1 cellular context compared by ENCODE assay signal in genomic region chr18:9849407-9849961, GRCh38.
TF ChIP-seq lines count a peak whose summit lies in the region.

No MANE protein-coding gene starts in this region.

TF ChIP-seq in K562, 482 proteins besides CTCF, POLR2A, EP300 and RAD21 (continued from another document and continues in another):
- TF ChIP-seq PBX2 (CRISPR knock-in tag; IDR thresholded peaks at IDR 0.05; ENCODE audit: low read depth) (no peak), PBX2 (tag; conservative IDR thresholded peaks at IDR 0.05; ENCODE audit: low read depth) (peak; percentile 42; the same call in 1 of the 2 replicates), ZNF584 (CRISPR knock-in tag; IDR thresholded peaks at IDR 0.05; ENCODE audit: low read depth) (no peak), RBFOX2 (IDR thresholded peaks at IDR 0.05; ENCODE audit: low read depth, low read length) (peak; percentile 36; the same call in 1 of the 2 replicates), CBX5 (IDR thresholded peaks at IDR 0.05; ENCODE audit: borderline replicate concordance, low read depth) (no peak), ZNF561 (CRISPR knock-in tag; conservative IDR thresholded peaks at IDR 0.05) (no peak), RUNX1 (IDR thresholded peaks at IDR 0.05; ENCODE audit: low read depth) (no peak), RBBP5 (IDR thresholded peaks at IDR 0.05; ENCODE audit: borderline replicate concordance, insufficient read depth, low read length, poor library complexity, severe bottlenecking) (peak; percentile 72), KDM1A (IDR thresholded peaks at IDR 0.05) (no peak), MTA3 (IDR thresholded peaks at IDR 0.05; ENCODE audit: borderline replicate concordance) (peak; percentile 88), USF2 (CRISPR knock-in tag; IDR thresholded peaks at IDR 0.05) (no peak), JUN (IDR thresholded peaks at IDR 0.05; ENCODE audit: borderline replicate concordance, low read depth, low read length) (peak; percentile 35; the same call in 1 of the 2 replicates), JUN (CRISPR knock-in tag; IDR thresholded peaks at IDR 0.05; ENCODE audit: borderline replicate concordance) (no peak), ZBTB5 (IDR thresholded peaks at IDR 0.05) (no peak), ELK1 (CRISPR knock-in tag; IDR thresholded peaks at IDR 0.05) (no peak), ARNT (IDR thresholded peaks at IDR 0.05) (0 out of 4 replicates have a peak, but pooled peaks of 1 of the 2 experiments have one; percentile 35), AFF1 (IDR thresholded peaks at IDR 0.05; ENCODE audit: low read depth in 1 of 2, partially characterized antibody in 2 of 2) (peak; percentile 59 to 72), THRAP3 (IDR thresholded peaks at IDR 0.05; ENCODE audit: borderline replicate concordance) (no peak), GABPB1 (CRISPR knock-in tag; IDR thresholded peaks at IDR 0.05) (0 out of 2 replicates have a peak, but pooled peaks have one; percentile 24), ZNF785 (CRISPR knock-in tag; IDR thresholded peaks at IDR 0.05) (no peak), ZNF212 (CRISPR knock-in tag; IDR thresholded peaks at IDR 0.05) (no peak), SPI1 (IDR thresholded peaks at IDR 0.05; ENCODE audit: borderline replicate concordance, low read depth, low read length) (peak; percentile 54; the same call in 1 of the 2 replicates), ZKSCAN8 (CRISPR knock-in tag; IDR thresholded peaks at IDR 0.05) (no peak), RBM15 (IDR thresholded peaks at IDR 0.05; ENCODE audit: insufficient read depth, low read length) (no peak), BRD9 (IDR thresholded peaks at IDR 0.05; ENCODE audit: low read depth, partially characterized antibody) (peak; percentile 46), NCOA1 (IDR thresholded peaks at IDR 0.05; ENCODE audit: low read depth) (peak; percentile 56; the same call in 1 of the 2 replicates), ZKSCAN1 (IDR thresholded peaks at IDR 0.05; ENCODE audit: low read depth, low read length) (peak; percentile 62; the same call in 1 of the 2 replicates), SOX6 (IDR thresholded peaks at IDR 0.05) (peak; percentile 54; the same call in 1 of the 2 replicates), SAP30 (IDR thresholded peaks at IDR 0.05; ENCODE audit: borderline replicate concordance, insufficient read depth, low read depth, low read length, poor library complexity, severe bottlenecking) (no peak), PTTG1 (tag; IDR thresholded peaks at IDR 0.05; ENCODE audit: low read depth) (no peak), ESRRA (IDR thresholded peaks at IDR 0.05; ENCODE audit: borderline replicate concordance, low read depth) (peak; percentile 77; the same call in 1 of the 2 replicates), ZNF589 (CRISPR knock-in tag; IDR thresholded peaks at IDR 0.05; ENCODE audit: low read depth) (0 out of 2 replicates have a peak, but pooled peaks have one; percentile 65), GATAD2B (IDR thresholded peaks at IDR 0.05; ENCODE audit: borderline replicate concordance) (0 out of 2 replicates have a peak, but pooled peaks have one; percentile 34), HMG20A (CRISPR knock-in tag; conservative IDR thresholded peaks at IDR 0.05) (no peak), SIN3A (IDR thresholded peaks at IDR 0.05; ENCODE audit: borderline replicate concordance in 2 of 2, control insufficient read depth in 1 of 2, low read depth in 2 of 2, low read length in 2 of 2) (0 out of 4 replicates have a peak, but pooled peaks of 1 of the 2 experiments have one; percentile 25), SMARCE1 (IDR thresholded peaks at IDR 0.05) (peak; percentile 66)
- TF ChIP-seq, protein P1, sequence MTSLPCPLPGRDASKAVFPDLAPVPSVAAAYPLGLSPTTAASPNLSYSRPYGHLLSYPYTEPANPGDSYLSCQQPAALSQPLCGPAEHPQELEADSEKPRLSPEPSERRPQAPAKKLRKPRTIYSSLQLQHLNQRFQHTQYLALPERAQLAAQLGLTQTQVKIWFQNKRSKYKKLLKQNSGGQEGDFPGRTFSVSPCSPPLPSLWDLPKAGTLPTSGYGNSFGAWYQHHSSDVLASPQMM (CRISPR knock-in tag; IDR thresholded peaks at IDR 0.05): no peak
- TF ChIP-seq, protein P2, sequence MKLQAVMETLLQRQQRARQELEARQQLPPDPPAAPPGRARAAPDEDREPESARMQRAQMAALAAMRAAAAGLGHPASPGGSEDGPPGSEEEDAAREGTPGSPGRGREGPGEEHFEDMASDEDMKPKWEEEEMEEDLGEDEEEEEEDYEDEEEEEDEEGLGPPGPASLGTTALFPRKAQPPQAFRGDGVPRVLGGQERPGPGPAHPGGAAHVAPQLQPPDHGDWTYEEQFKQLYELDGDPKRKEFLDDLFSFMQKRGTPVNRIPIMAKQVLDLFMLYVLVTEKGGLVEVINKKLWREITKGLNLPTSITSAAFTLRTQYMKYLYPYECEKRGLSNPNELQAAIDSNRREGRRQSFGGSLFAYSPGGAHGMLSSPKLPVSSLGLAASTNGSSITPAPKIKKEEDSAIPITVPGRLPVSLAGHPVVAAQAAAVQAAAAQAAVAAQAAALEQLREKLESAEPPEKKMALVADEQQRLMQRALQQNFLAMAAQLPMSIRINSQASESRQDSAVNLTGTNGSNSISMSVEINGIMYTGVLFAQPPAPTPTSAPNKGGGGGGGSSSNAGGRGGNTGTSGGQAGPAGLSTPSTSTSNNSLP (IDR thresholded peaks at IDR 0.05; ENCODE audit: borderline replicate concordance, low read depth, low read length): no peak
- TF ChIP-seq, protein P3, sequence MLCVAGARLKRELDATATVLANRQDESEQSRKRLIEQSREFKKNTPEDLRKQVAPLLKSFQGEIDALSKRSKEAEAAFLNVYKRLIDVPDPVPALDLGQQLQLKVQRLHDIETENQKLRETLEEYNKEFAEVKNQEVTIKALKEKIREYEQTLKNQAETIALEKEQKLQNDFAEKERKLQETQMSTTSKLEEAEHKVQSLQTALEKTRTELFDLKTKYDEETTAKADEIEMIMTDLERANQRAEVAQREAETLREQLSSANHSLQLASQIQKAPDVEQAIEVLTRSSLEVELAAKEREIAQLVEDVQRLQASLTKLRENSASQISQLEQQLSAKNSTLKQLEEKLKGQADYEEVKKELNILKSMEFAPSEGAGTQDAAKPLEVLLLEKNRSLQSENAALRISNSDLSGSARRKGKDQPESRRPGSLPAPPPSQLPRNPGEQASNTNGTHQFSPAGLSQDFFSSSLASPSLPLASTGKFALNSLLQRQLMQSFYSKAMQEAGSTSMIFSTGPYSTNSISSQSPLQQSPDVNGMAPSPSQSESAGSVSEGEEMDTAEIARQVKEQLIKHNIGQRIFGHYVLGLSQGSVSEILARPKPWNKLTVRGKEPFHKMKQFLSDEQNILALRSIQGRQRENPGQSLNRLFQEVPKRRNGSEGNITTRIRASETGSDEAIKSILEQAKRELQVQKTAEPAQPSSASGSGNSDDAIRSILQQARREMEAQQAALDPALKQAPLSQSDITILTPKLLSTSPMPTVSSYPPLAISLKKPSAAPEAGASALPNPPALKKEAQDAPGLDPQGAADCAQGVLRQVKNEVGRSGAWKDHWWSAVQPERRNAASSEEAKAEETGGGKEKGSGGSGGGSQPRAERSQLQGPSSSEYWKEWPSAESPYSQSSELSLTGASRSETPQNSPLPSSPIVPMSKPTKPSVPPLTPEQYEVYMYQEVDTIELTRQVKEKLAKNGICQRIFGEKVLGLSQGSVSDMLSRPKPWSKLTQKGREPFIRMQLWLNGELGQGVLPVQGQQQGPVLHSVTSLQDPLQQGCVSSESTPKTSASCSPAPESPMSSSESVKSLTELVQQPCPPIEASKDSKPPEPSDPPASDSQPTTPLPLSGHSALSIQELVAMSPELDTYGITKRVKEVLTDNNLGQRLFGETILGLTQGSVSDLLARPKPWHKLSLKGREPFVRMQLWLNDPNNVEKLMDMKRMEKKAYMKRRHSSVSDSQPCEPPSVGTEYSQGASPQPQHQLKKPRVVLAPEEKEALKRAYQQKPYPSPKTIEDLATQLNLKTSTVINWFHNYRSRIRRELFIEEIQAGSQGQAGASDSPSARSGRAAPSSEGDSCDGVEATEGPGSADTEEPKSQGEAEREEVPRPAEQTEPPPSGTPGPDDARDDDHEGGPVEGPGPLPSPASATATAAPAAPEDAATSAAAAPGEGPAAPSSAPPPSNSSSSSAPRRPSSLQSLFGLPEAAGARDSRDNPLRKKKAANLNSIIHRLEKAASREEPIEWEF (CRISPR knock-in tag; IDR thresholded peaks at IDR 0.05): 0 out of 2 replicates have a peak, but pooled peaks have one; percentile 47
